1 cellular context compared by ENCODE assay signal in genomic region chr16:67883872-67884261, GRCh38.
TF ChIP-seq lines count a peak whose summit lies in the region.

No MANE protein-coding gene starts in this region.

TF ChIP-seq in HepG2, 621 proteins besides CTCF, POLR2A, EP300 and RAD21 (continued from another document):
- peak; percentile 93 for TF ChIP-seq STAG1 (CRISPR knock-in tag; IDR thresholded peaks at IDR 0.05)
- peak; percentile 48 for TF ChIP-seq GABPB1 (CRISPR knock-in tag; IDR thresholded peaks at IDR 0.05)
- TF ChIP-seq DNMT3B (CRISPR knock-in tag; conservative IDR thresholded peaks at IDR 0.05) = no peak
- TF ChIP-seq KMT2A (CRISPR knock-in tag; IDR thresholded peaks at IDR 0.05) = 0 out of 2 replicates have a peak, but pooled peaks have one; percentile 23
- peak; percentile 44; the same call in 1 of the 2 replicates for TF ChIP-seq KDM5B (CRISPR knock-in tag; IDR thresholded peaks at IDR 0.05; ENCODE audit: borderline replicate concordance)
- peak; percentile 24 for TF ChIP-seq HNRNPLL (IDR thresholded peaks at IDR 0.05; ENCODE audit: low read depth, low read length, poor library complexity, severe bottlenecking)
- TF ChIP-seq ZFP91 (CRISPR knock-in tag; IDR thresholded peaks at IDR 0.05; ENCODE audit: borderline replicate concordance) = 0 out of 2 replicates have a peak, but pooled peaks have one; percentile 23
- TF ChIP-seq HMG20B (CRISPR knock-in tag; conservative IDR thresholded peaks at IDR 0.05) = no peak
- TF ChIP-seq DRAP1 (CRISPR knock-in tag; IDR thresholded peaks at IDR 0.05) = 0 out of 2 replicates have a peak, but pooled peaks have one; percentile 20
- TF ChIP-seq NONO (IDR thresholded peaks at IDR 0.05) = no peak
- TF ChIP-seq NONO (CRISPR knock-in tag; conservative IDR thresholded peaks at IDR 0.05) = peak; percentile 47; the same call in 1 of the 2 replicates
- no peak for TF ChIP-seq ZNF446 (CRISPR knock-in tag; IDR thresholded peaks at IDR 0.05)
- peak; percentile 45; the same call in 1 of the 2 replicates for TF ChIP-seq ZBTB33 (CRISPR knock-in tag; IDR thresholded peaks at IDR 0.05)
- 0 out of 2 replicates have a peak, but pooled peaks have one; percentile 39 for TF ChIP-seq ZBTB26 (CRISPR knock-in tag; IDR thresholded peaks at IDR 0.05; ENCODE audit: borderline replicate concordance)
- no peak for TF ChIP-seq REXO4 (CRISPR knock-in tag; IDR thresholded peaks at IDR 0.05; ENCODE audit: borderline replicate concordance)
- 0 out of 4 replicates have a peak, but pooled peaks of 1 of the 2 experiments have one; percentile 48 for TF ChIP-seq KLF16 (CRISPR knock-in tag; IDR thresholded peaks at IDR 0.05)
- peak; percentile 86 for TF ChIP-seq XRCC5 (optimal IDR thresholded peaks at IDR 0.05; ENCODE audit: low read length)
- TF ChIP-seq HMGXB4 (CRISPR knock-in tag; IDR thresholded peaks at IDR 0.05; ENCODE audit: borderline replicate concordance in 1 of 2, low read depth in 1 of 2) = peak; percentile 1 to 64; a peak in 1 of 4 replicates
- TF ChIP-seq TRAFD1 (CRISPR knock-in tag; IDR thresholded peaks at IDR 0.05; ENCODE audit: borderline replicate concordance) = 0 out of 2 replicates have a peak, but pooled peaks have one; percentile 32
- 0 out of 2 replicates have a peak, but pooled peaks have one; percentile 40 for TF ChIP-seq MEIS1 (CRISPR knock-in tag; IDR thresholded peaks at IDR 0.05; ENCODE audit: borderline replicate concordance)
